8 cellular contexts compared by ENCODE assay signal in the genomic region with DNA sequence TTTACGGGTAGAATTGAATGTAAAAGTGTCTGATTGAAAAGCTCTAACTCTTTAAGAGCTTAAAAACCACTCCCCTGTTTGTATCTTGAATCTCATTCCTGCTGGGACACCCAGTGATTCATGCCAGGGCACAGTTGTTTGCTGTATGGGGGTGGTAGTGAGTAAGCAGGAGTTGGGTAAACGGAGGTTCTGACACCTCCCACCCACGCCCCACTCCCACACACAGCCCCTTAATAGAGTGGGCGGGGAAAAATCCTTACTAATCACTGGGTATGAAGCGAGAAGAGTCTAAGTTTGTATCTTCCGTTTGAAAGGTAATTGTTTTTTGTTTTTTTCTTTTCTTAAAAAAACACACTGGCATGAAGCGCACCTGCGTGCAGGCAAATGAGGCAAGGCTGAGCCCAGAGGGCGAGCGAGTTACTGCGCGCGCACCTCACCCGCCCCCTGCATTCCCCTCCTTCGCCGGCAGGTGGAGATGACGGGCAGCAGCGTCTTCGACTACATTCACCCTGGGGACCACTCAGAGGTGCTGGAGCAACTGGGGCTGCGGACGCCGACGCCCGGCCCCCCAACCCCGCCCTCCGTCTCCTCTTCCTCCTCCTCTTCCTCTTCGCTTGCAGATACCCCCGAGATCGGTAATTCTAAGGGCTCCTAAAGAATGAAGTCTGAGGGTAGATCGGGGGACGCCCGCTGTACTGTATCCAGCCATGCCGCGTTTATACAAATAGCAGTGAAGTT. TPM values are rescaled to one million over a fixed set of nuclear protein-coding genes. Genes with fewer than 3 reads are reported as not detected.
DNase-seq lines count a peak whose midpoint lies in the region; ATAC-seq and TF ChIP-seq lines count a peak whose summit lies in the region.

No MANE protein-coding gene starts in this region.

- peak; percentile 82 for DNase-seq in Ammon's horn (ENCODE audit: low spot score)
- peak; percentile 89 for DNase-seq in NCI-H748 treated with DMSO at 0.1 percent for 48 hours (lab: John Stamatoyannopoulos, UW)
- peak; percentile 95 to 96 for DNase-seq in activated CD4-positive, alpha-beta T cell treated with anti-CD3 and anti-CD28 coated beads, Interleukin-2, amount 50 U/mL, for 4 hours
- peak; percentile 69 to 93 (median 88) for DNase-seq in dorsolateral prefrontal cortex
- peak; percentile 83 to 97 for DNase-seq in lower leg skin (ENCODE audit: low spot score in 2 of 2)
- DNase-seq in stimulated activated CD4-positive, alpha-beta T cell treated with anti-CD3 and anti-CD28 coated beads, Interleukin-4, amount 100 ng/mL, for 4 hours = peak; percentile 93 to 97

- H3K27me3 ChIP-seq in dorsolateral prefrontal cortex = peaks cover 0 to 10% (median 0%) of the 10 kb centered on the region in 45 donors

- peak overlapping the region in 53 of 59 donors; percentile 2 to 83 (median 65) for H3K27ac ChIP-seq in dorsolateral prefrontal cortex

- H3K4me3 ChIP-seq in dorsolateral prefrontal cortex = peak overlapping the region; percentile 34 to 70 (median 52)
- no peak overlapping the region for H3K4me3 ChIP-seq in lower leg skin (ENCODE audit: low read depth, poor library complexity, severe bottlenecking)

- ATAC-seq in GM19025 (IDR thresholded peaks at IDR 0.05; ENCODE audit: low read depth, unreplicated experiment) (peak; percentile 83), HG03521 (IDR thresholded peaks at IDR 0.05; ENCODE audit: unreplicated experiment) (peak; percentile 80)

- TF ChIP-seq CTCF in dorsolateral prefrontal cortex (IDR thresholded peaks at IDR 0.05 in 54 of 56, conservative IDR thresholded peaks at IDR 0.05 in 2 of 56; ENCODE audit: low read depth in 1 of 56, partially characterized antibody in 56 of 56) = peak; percentile 87 to 99 (median 97)
- peak in 2 of 3 donors; percentile 46 to 87 for TF ChIP-seq CTCF in lower leg skin (IDR thresholded peaks at IDR 0.05)

- intact Hi-C loops in dorsolateral prefrontal cortex (cut with DNase I) (loop anchor here (5.0 to 10.0 kb wide), 3 partner anchors 92 to 281 kb away; no protein-coding TSS in a partner anchor), lower leg skin (cut with DNase I; ENCODE audit: low total_unique reads) (no loop called here)

- no peak for TF ChIP-seq POLR2A in lower leg skin (IDR thresholded peaks at IDR 0.05)

- 1 to 2% methylated on average over 34 of the region's 34 CpGs for WGBS in lower leg skin, 2 donors

RNA-seq across cellular contexts. Expression of gene TMEM160, which starts 12.8 kb away (rescaled TPM):
- total RNA-seq in dorsolateral prefrontal cortex (100 to 1,000 TPM in 7 of 120 experiments, 10 to 100 TPM in 113; 40.1 to 114 (median 78.7) TPM), lower leg skin (10 to 100 TPM; 54.1 to 64.8 (median 56.0) TPM)

RNA-seq across cellular contexts. Expression of gene NPAS1, which starts 16.0 kb away (rescaled TPM):
- 10 to 100 TPM in 63 of 120 experiments, 1 to 10 TPM in 57; 3.1 to 17.8 (median 10.0) TPM for total RNA-seq in dorsolateral prefrontal cortex
- 10 to 100 TPM in 3 of 4 donors, 1 to 10 TPM in 1; 5.7 to 24.3 (median 12.6) TPM for total RNA-seq in lower leg skin
